ENCODE assay signal across 9 cellular contexts in the genomic region with DNA sequence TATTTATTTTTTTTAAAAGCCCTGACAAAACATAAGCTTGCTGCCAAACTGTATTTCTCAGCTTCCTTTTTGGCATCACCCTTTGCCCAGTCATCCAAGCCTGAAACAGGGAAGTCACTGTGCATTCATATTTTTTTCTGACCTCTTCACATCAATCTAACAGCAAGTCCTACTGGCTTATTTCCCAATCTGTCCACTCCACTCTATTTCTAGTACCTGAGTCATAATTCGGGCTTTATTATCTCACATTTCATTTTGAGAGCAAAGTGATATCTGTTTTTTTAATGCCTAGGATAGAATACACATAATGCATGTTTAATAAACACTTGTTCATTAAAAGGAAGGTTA. TPM values are rescaled to one million over a fixed set of nuclear protein-coding genes. Genes with fewer than 3 reads are reported as not detected.
DNase-seq lines count a peak whose midpoint lies in the region; ATAC-seq, FAIRE-seq and TF ChIP-seq lines count a peak whose summit lies in the region.
"Had no signal": no experiment of that assay in that cellular context is flagged by ENCODE, and none has a peak within 500 bp of the region (broad histone marks: within the 10 kb centered on the region; RNA-seq: fewer than 3 reads in every experiment).

No MANE protein-coding gene starts in this region.

- H4K20me1 ChIP-seq in fibroblast of lung (ENCODE audit: control insufficient read depth, extremely low read depth, insufficient read depth, low read length), result no peaks in the 10 kb centered on the region

- in situ Hi-C loops in gastrocnemius medialis (cut with MboI; ENCODE audit: low sequenced_read_pairs in 4 of 4), result no loop called here

- no peak overlapping the region for H3K4me3 ChIP-seq in HFF-Myc (replicated peaks; ENCODE audit: low read depth, low read length)
- H3K4me3 ChIP-seq in fibroblast of lung (replicated peaks in 1 of 4; ENCODE audit: control extremely low read depth in 1 of 4, insufficient read depth in 1 of 4, low read depth in 3 of 4, low read length in 4 of 4), result no peak overlapping the region
- H3K4me3 ChIP-seq in gastrocnemius medialis, result no peak overlapping the region
- no peak overlapping the region for H3K4me3 ChIP-seq in prostate gland
- no peak overlapping the region for H3K4me3 ChIP-seq in CD8-positive, alpha-beta T cell (ENCODE audit: low read depth, low read length)
- H3K4me3 ChIP-seq: testis had no signal

- H3K79me2 ChIP-seq in fibroblast of lung (ENCODE audit: control insufficient read depth, insufficient read depth, low read length), result no peaks in the 10 kb centered on the region

- FAIRE-seq in RCC 7860 (lab: Jason Lieb, UNC), result peak; percentile 2

- H3K4me3 Mint-ChIP-seq in stimulated activated memory B cell treated with anti-CD40 and anti-IgM and Interleukin-4, amounts not matched to agents 10 μg/mL and 1 μg/mL and 100 μg/mL, for 72 hours, result no peak overlapping the region
- H3K4me3 Mint-ChIP-seq in CD8-positive, alpha-beta T cell, result no peak overlapping the region

- H3K27ac ChIP-seq in fibroblast of lung (ENCODE audit: insufficient read depth, low read length) (no peak overlapping the region), gastrocnemius medialis (no peak overlapping the region), prostate gland (no peak overlapping the region)
- no peak overlapping the region for H3K27ac ChIP-seq in CD8-positive, alpha-beta T cell (ENCODE audit: low read depth, low read length)
- H3K27ac ChIP-seq: testis had no signal

- TF ChIP-seq CTCF in HFF-Myc (IDR thresholded peaks at IDR 0.05; ENCODE audit: low read depth, low read length, missing control alignments) (no peak), fibroblast of lung (conservative IDR thresholded peaks at IDR 0.05 in 1 of 2, IDR thresholded peaks at IDR 0.05 in 1 of 2; ENCODE audit: low read depth in 1 of 2, low read length in 2 of 2) (no peak), gastrocnemius medialis (IDR thresholded peaks at IDR 0.05 in 4 of 5, conservative IDR thresholded peaks at IDR 0.05 in 1 of 5) (no peak), prostate gland (IDR thresholded peaks at IDR 0.05) (no peak)
- TF ChIP-seq CTCF in CD8-positive, alpha-beta T cell (IDR thresholded peaks at IDR 0.05), result no peak

- WGBS in prostate gland, result 9% methylated on average over 1 of the region's 1 CpG

- no peaks in the 10 kb centered on the region for H3K36me3 Mint-ChIP-seq in stimulated activated memory B cell treated with anti-CD40 and anti-IgM and Interleukin-4, amounts not matched to agents 10 μg/mL and 1 μg/mL and 100 μg/mL, for 72 hours
- H3K36me3 Mint-ChIP-seq in CD8-positive, alpha-beta T cell, result no peaks in the 10 kb centered on the region

- H3K4me1 Mint-ChIP-seq in stimulated activated memory B cell treated with anti-CD40 and anti-IgM and Interleukin-4, amounts not matched to agents 10 μg/mL and 1 μg/mL and 100 μg/mL, for 72 hours, result no peaks in the 10 kb centered on the region
- no peaks in the 10 kb centered on the region for H3K4me1 Mint-ChIP-seq in CD8-positive, alpha-beta T cell (ENCODE audit: low read depth)

- H2AFZ ChIP-seq in fibroblast of lung (ENCODE audit: low read length), result no peak overlapping the region

- no peaks in the 10 kb centered on the region for H3K36me3 ChIP-seq in fibroblast of lung (ENCODE audit: control insufficient read depth, insufficient read depth, low read length)
- H3K36me3 ChIP-seq in gastrocnemius medialis, result no peaks in the 10 kb centered on the region
- no peaks in the 10 kb centered on the region for H3K36me3 ChIP-seq in prostate gland
- no peaks in the 10 kb centered on the region for H3K36me3 ChIP-seq in CD8-positive, alpha-beta T cell (ENCODE audit: insufficient read depth, low read length)

- intact Hi-C loops in gastrocnemius medialis (cut with DNase I; ENCODE audit: low total_unique reads) (loop anchor here (10.0 kb wide), 1 partner anchor 535 kb away; a partner anchor contains a TSS), prostate gland (cut with DNase I) (no loop called here)
- intact Hi-C loops in CD8-positive, alpha-beta T cell (cut with DNase I, micrococcal nuclease), result no loop called here

- H3K27me3 ChIP-seq in fibroblast of lung (ENCODE audit: control insufficient read depth, insufficient read depth, low read length) (no peaks in the 10 kb centered on the region), gastrocnemius medialis (no peaks in the 10 kb centered on the region), prostate gland (replicated peaks; ENCODE audit: insufficient read depth) (no peaks in the 10 kb centered on the region)
- no peaks in the 10 kb centered on the region for H3K27me3 ChIP-seq in CD8-positive, alpha-beta T cell (ENCODE audit: insufficient read depth, low read length)
- H3K27me3 ChIP-seq: testis had no signal

- H3K4me1 ChIP-seq in fibroblast of lung (ENCODE audit: control insufficient read depth, extremely low read depth, insufficient read depth, low read length), result peaks cover 2% of the 10 kb centered on the region
- H3K4me1 ChIP-seq in gastrocnemius medialis, result peaks cover 0 to 8% of the 10 kb centered on the region in 2 donors
- H3K4me1 ChIP-seq in prostate gland (replicated peaks), result no peaks in the 10 kb centered on the region
- H3K4me1 ChIP-seq in CD8-positive, alpha-beta T cell (ENCODE audit: insufficient read depth, low read length), result no peaks in the 10 kb centered on the region
- H3K4me1 ChIP-seq: testis had no signal

- peak; percentile 50 to 72 for ATAC-seq in gastrocnemius medialis
- no peak for ATAC-seq in stimulated activated memory B cell treated with anti-CD40 and anti-IgM and Interleukin-4, amounts not matched to agents 10 μg/mL and 1 μg/mL and 100 μg/mL, for 72 hours
- ATAC-seq in CD8-positive, alpha-beta T cell, result no peak

- H3K27me3 Mint-ChIP-seq in stimulated activated memory B cell treated with anti-CD40 and anti-IgM and Interleukin-4, amounts not matched to agents 10 μg/mL and 1 μg/mL and 100 μg/mL, for 72 hours, result no peaks in the 10 kb centered on the region
- no peaks in the 10 kb centered on the region for H3K27me3 Mint-ChIP-seq in CD8-positive, alpha-beta T cell (ENCODE audit: low read depth)

- H3K27ac Mint-ChIP-seq in stimulated activated memory B cell treated with anti-CD40 and anti-IgM and Interleukin-4, amounts not matched to agents 10 μg/mL and 1 μg/mL and 100 μg/mL, for 72 hours, result no peak overlapping the region
- no peak overlapping the region for H3K27ac Mint-ChIP-seq in CD8-positive, alpha-beta T cell

- H3K9me3 ChIP-seq in fibroblast of lung (ENCODE audit: control insufficient read depth, insufficient read depth, low read depth, low read length) (no peaks in the 10 kb centered on the region), gastrocnemius medialis (no peaks in the 10 kb centered on the region), prostate gland (no peaks in the 10 kb centered on the region)
- no peaks in the 10 kb centered on the region for H3K9me3 ChIP-seq in CD8-positive, alpha-beta T cell (ENCODE audit: low read length)
- H3K9me3 ChIP-seq: testis had no signal

- TF ChIP-seq POLR2A in gastrocnemius medialis (IDR thresholded peaks at IDR 0.05) (no peak), prostate gland (IDR thresholded peaks at IDR 0.05) (no peak)

- CTCF ChIA-PET in CD8-positive, alpha-beta T cell (lab: Charles Lee), result no interaction called here

- no peaks in the 10 kb centered on the region for H3K9me3 Mint-ChIP-seq in stimulated activated memory B cell treated with anti-CD40 and anti-IgM and Interleukin-4, amounts not matched to agents 10 μg/mL and 1 μg/mL and 100 μg/mL, for 72 hours
- no peaks in the 10 kb centered on the region for H3K9me3 Mint-ChIP-seq in CD8-positive, alpha-beta T cell

- no peak overlapping the region for H3K4me2 ChIP-seq in fibroblast of lung (ENCODE audit: extremely low read depth, insufficient read depth, low read length)

- no peak overlapping the region for H3K9ac ChIP-seq in fibroblast of lung (ENCODE audit: insufficient read depth, low read length)

- peak; percentile 17 for DNase-seq in HFF-Myc (ENCODE audit: extremely low read depth, low read depth)
- no peak for DNase-seq in RCC 7860 (ENCODE audit: low spot score)
- peak; percentile 98 for DNase-seq in fibroblast of lung (ENCODE audit: low read depth in 2 of 2)
- no peak for DNase-seq in gastrocnemius medialis
- no peak for DNase-seq in prostate gland (ENCODE audit: low spot score)
- no peak for DNase-seq in NCI-H1694 (lab: John Stamatoyannopoulos, UW)
- DNase-seq in CD8-positive, alpha-beta T cell, result no peak
- DNase-seq: testis had no signal

- POLR2A ChIA-PET in CD8-positive, alpha-beta T cell (lab: Charles Lee), result interaction anchor here (0.8 kb wide), 1 partner anchor 82 kb away, joined by 3 read pairs; no protein-coding TSS in a partner anchor

RNA-seq across cellular contexts. Expression of a gene that starts 5.1 kb away (rescaled TPM):
- total RNA-seq in fibroblast of lung (139 and 163 TPM in 2 replicates), gastrocnemius medialis (10 to 100 TPM in 1 of 4 donors, 1 to 10 TPM in 3; 7.6 to 21.5 (median 8.8) TPM), prostate gland (10 to 100 TPM; 43.9 to 83.2 TPM)
- 33.7 and 45.9 TPM in 2 replicates for polyA plus RNA-seq in fibroblast of lung
- 30.0 and 36.3 TPM in 2 replicates for polyA plus RNA-seq in fibroblast of lung (2012)
- 0.44 and 4.3 TPM in 2 replicates for polyA minus RNA-seq in fibroblast of lung (ENCODE audit: low replicate concordance)
- total RNA-seq in CD8-positive, alpha-beta T cell, result not detected

Comparison
In these comparisons a context has a peak if more than half of its experiments do, and no peak if none do; other contexts are left out.
1. DNase-seq: peak in HFF-Myc (single experiment) and fibroblast of lung (2 of 2); none in RCC 7860 (single experiment), gastrocnemius medialis (0 of 2), prostate gland (single experiment), NCI-H1694 (single experiment) and CD8-positive, alpha-beta T cell (0 of 7).
2. ATAC-seq: peak in gastrocnemius medialis (2 of 2); none in stimulated activated memory B cell treated with anti-CD40 and anti-IgM and Interleukin-4, amounts not matched to agents 10 μg/mL and 1 μg/mL and 100 μg/mL, for 72 hours (single experiment) and CD8-positive, alpha-beta T cell (single experiment).
3. RNA of a gene that starts 5.1 kb away (total RNA-seq): 139 to 163 TPM in fibroblast of lung, 43.9 to 83.2 TPM in prostate gland and 7.6 to 21.5 TPM in gastrocnemius medialis; not detected in CD8-positive, alpha-beta T cell; every median in the first group is over 4 times any median in the second.